In genomic region chr1:205274041-205274691, GRCh38 we compare ENCODE assay signal across 10 cellular contexts. TPM values are rescaled to one million over a fixed set of nuclear protein-coding genes. Genes with fewer than 3 reads are reported as not detected.
DNase-seq lines count a peak whose midpoint lies in the region; ATAC-seq and TF ChIP-seq lines count a peak whose summit lies in the region.
"Had no signal": no experiment of that assay in that cellular context is flagged by ENCODE, and none has a peak within 500 bp of the region (broad histone marks: within the 10 kb centered on the region; RNA-seq: fewer than 3 reads in every experiment).

No MANE protein-coding gene starts in this region.

- H3K9me3 ChIP-seq in RWPE2 (ENCODE audit: severe bottlenecking) (no peaks in the 10 kb centered on the region), testis (no peaks in the 10 kb centered on the region)

- peak; percentile 33 for ATAC-seq in activated naive CD8-positive, alpha-beta T cell treated with anti-CD3 and anti-CD28 coated beads, Interleukin-2, amount 50 U/mL, for 24 hours
- no peak for ATAC-seq in RWPE2 (ENCODE audit: low read depth)

- WGBS in testis, 2 donors: 68 to 76% methylated on average over 5 to 8 of the region's 8 CpGs

- H3K4me3 Mint-ChIP-seq in activated naive CD8-positive, alpha-beta T cell treated with anti-CD3 and anti-CD28 coated beads, Interleukin-2, amount 50 U/mL, for 24 hours: no peak overlapping the region
- H3K4me3 Mint-ChIP-seq in activated naive CD8-positive, alpha-beta T cell treated with anti-CD3 and anti-CD28 coated beads for 36 hours: no peak overlapping the region
- peak overlapping the region in 4 of 5 donors; percentile 30 to 62 (median 41) for H3K4me3 Mint-ChIP-seq in immature natural killer cell
- H3K4me3 Mint-ChIP-seq: mesothelial cell of epicardium had no signal

- H3K4me1 ChIP-seq in RWPE2 (ENCODE audit: insufficient read depth, poor library complexity, severe bottlenecking) (peaks cover 8% of the 10 kb centered on the region), testis (peaks cover 17% of the 10 kb centered on the region)

- TF ChIP-seq POLR2A in testis (IDR thresholded peaks at IDR 0.05): no peak

- intact Hi-C loops in testis (cut with DNase I; ENCODE audit: low total_unique reads): loop anchor here (5.0 kb wide), 1 partner anchor 53 kb away; no protein-coding TSS in a partner anchor

- H3K4me3 ChIP-seq in RWPE2 (ENCODE audit: severe bottlenecking) (no peak overlapping the region), testis (no peak overlapping the region)

- H3K27me3 Mint-ChIP-seq in activated naive CD8-positive, alpha-beta T cell treated with anti-CD3 and anti-CD28 coated beads, Interleukin-2, amount 50 U/mL, for 24 hours: no peaks in the 10 kb centered on the region
- no peaks in the 10 kb centered on the region for H3K27me3 Mint-ChIP-seq in activated naive CD8-positive, alpha-beta T cell treated with anti-CD3 and anti-CD28 coated beads for 36 hours
- H3K27me3 Mint-ChIP-seq in immature natural killer cell (ENCODE audit: low read depth in 3 of 3): peaks cover 0 to 1% (median 0%) of the 10 kb centered on the region in 3 donors
- H3K27me3 Mint-ChIP-seq: stimulated activated naive CD8-positive, alpha-beta T cell treated with anti-CD3 and anti-CD28 coated beads, Interleukin-15, Interleukin-2, amounts not matched to agents 100 ng/mL and 50 ng/mL, for 24 hours had no signal

- peak; percentile 3 for TF ChIP-seq CTCF in RWPE2 (IDR thresholded peaks at IDR 0.05; ENCODE audit: poor library complexity, severe bottlenecking)
- TF ChIP-seq CTCF in testis (IDR thresholded peaks at IDR 0.05): no peak

- H3K27ac ChIP-seq in RWPE2 (ENCODE audit: poor library complexity, severe bottlenecking): peak overlapping the region; percentile 6
- no peak overlapping the region for H3K27ac ChIP-seq in testis

- no peak for DNase-seq in activated naive CD8-positive, alpha-beta T cell treated with anti-CD3 and anti-CD28 coated beads, Interleukin-2, amount 50 U/mL, for 24 hours
- DNase-seq in activated naive CD8-positive, alpha-beta T cell treated with anti-CD3 and anti-CD28 coated beads for 36 hours: no peak
- DNase-seq in RWPE2 (ENCODE audit: low spot score): no peak
- no peak for DNase-seq in immature natural killer cell
- peak; percentile 60 for DNase-seq in testis
- DNase-seq in NK-92 (lab: John Stamatoyannopoulos, UW; ENCODE audit: unreplicated experiment): no peak
- DNase-seq in NCI-H774 (lab: John Stamatoyannopoulos, UW): no peak
- no peak for DNase-seq in EL

- peaks cover 35% of the 10 kb centered on the region for H3K4me1 Mint-ChIP-seq in activated naive CD8-positive, alpha-beta T cell treated with anti-CD3 and anti-CD28 coated beads, Interleukin-2, amount 50 U/mL, for 24 hours
- peaks cover 30% of the 10 kb centered on the region for H3K4me1 Mint-ChIP-seq in activated naive CD8-positive, alpha-beta T cell treated with anti-CD3 and anti-CD28 coated beads for 36 hours
- peaks cover 25 to 28% of the 10 kb centered on the region in 2 donors for H3K4me1 Mint-ChIP-seq in immature natural killer cell

- no peak overlapping the region for H3K27ac Mint-ChIP-seq in activated naive CD8-positive, alpha-beta T cell treated with anti-CD3 and anti-CD28 coated beads, Interleukin-2, amount 50 U/mL, for 24 hours
- H3K27ac Mint-ChIP-seq in activated naive CD8-positive, alpha-beta T cell treated with anti-CD3 and anti-CD28 coated beads for 36 hours: no peak overlapping the region
- peak overlapping the region in 2 of 6 donors; percentile 12 to 74 for H3K27ac Mint-ChIP-seq in immature natural killer cell
- H3K27ac Mint-ChIP-seq: mesothelial cell of epicardium; stimulated activated naive CD8-positive, alpha-beta T cell treated with anti-CD3 and anti-CD28 coated beads, Interleukin-15, Interleukin-2, amounts not matched to agents 100 ng/mL and 50 ng/mL, for 24 hours had no signal

- no peaks in the 10 kb centered on the region for H3K9me3 Mint-ChIP-seq in activated naive CD8-positive, alpha-beta T cell treated with anti-CD3 and anti-CD28 coated beads, Interleukin-2, amount 50 U/mL, for 24 hours
- no peaks in the 10 kb centered on the region for H3K9me3 Mint-ChIP-seq in activated naive CD8-positive, alpha-beta T cell treated with anti-CD3 and anti-CD28 coated beads for 36 hours
- H3K9me3 Mint-ChIP-seq in immature natural killer cell: no peaks in the 10 kb centered on the region
- H3K9me3 Mint-ChIP-seq: mesothelial cell of epicardium; stimulated activated naive CD8-positive, alpha-beta T cell treated with anti-CD3 and anti-CD28 coated beads, Interleukin-15, Interleukin-2, amounts not matched to agents 100 ng/mL and 50 ng/mL, for 24 hours had no signal

- H3K27me3 ChIP-seq in RWPE2 (ENCODE audit: insufficient read depth, poor library complexity, severe bottlenecking) (no peaks in the 10 kb centered on the region), testis (no peaks in the 10 kb centered on the region)

- H3K36me3 ChIP-seq in RWPE2 (ENCODE audit: low read depth) (no peaks in the 10 kb centered on the region), testis (ENCODE audit: low read depth, missing control alignments) (no peaks in the 10 kb centered on the region)

- peaks cover 4% of the 10 kb centered on the region for H3K36me3 Mint-ChIP-seq in activated naive CD8-positive, alpha-beta T cell treated with anti-CD3 and anti-CD28 coated beads, Interleukin-2, amount 50 U/mL, for 24 hours (ENCODE audit: low read depth)
- H3K36me3 Mint-ChIP-seq in activated naive CD8-positive, alpha-beta T cell treated with anti-CD3 and anti-CD28 coated beads for 36 hours: peaks cover 2% of the 10 kb centered on the region
- H3K36me3 Mint-ChIP-seq in immature natural killer cell: no peaks in the 10 kb centered on the region

RNA-seq across cellular contexts. Expression of gene TMCC2, which starts 46.4 kb away (rescaled TPM):
- total RNA-seq in activated naive CD8-positive, alpha-beta T cell treated with anti-CD3 and anti-CD28 coated beads for 36 hours: 10 to 100 TPM; 13.3 to 14.0 TPM
- 1 to 10 TPM in 1 of 3 donors, under 1 TPM in 1, not detected in 1; 0.50 to 1.1 TPM for polyA plus RNA-seq in immature natural killer cell
- total RNA-seq in testis: 10 to 100 TPM; 12.1 to 14.7 TPM
- polyA plus RNA-seq in testis (ENCODE audit: insufficient read depth, low read depth, low replicate concordance): 8.5 TPM

RNA-seq across cellular contexts. Expression of gene NUAK2, which starts 47.4 kb away (rescaled TPM):
- total RNA-seq in activated naive CD8-positive, alpha-beta T cell treated with anti-CD3 and anti-CD28 coated beads for 36 hours: 1 to 10 TPM; 1.7 to 2.0 TPM
- polyA plus RNA-seq in immature natural killer cell: 10 to 100 TPM in 1 of 3 donors, 1 to 10 TPM in 2; 6.3 to 26.4 (median 6.6) TPM
- 10 to 100 TPM; 13.4 to 19.6 TPM for total RNA-seq in testis
- 7.2 TPM for polyA plus RNA-seq in testis (ENCODE audit: insufficient read depth, low read depth, low replicate concordance)

Comparison
In these comparisons a context has a peak if more than half of its experiments do, and no peak if none do; other contexts are left out.
1. H3K4me3 Mint-ChIP-seq: peak in immature natural killer cell (4 of 5); none in activated naive CD8-positive, alpha-beta T cell treated with anti-CD3 and anti-CD28 coated beads, Interleukin-2, amount 50 U/mL, for 24 hours (single experiment) and activated naive CD8-positive, alpha-beta T cell treated with anti-CD3 and anti-CD28 coated beads for 36 hours (single experiment).
2. RNA of gene NUAK2, which starts 47.4 kb away (total RNA-seq): 13.4 to 19.6 TPM in testis; 1.7 to 2.0 TPM in activated naive CD8-positive, alpha-beta T cell treated with anti-CD3 and anti-CD28 coated beads for 36 hours; every median in the first group is over 4 times any median in the second.